In genomic region chr2:200324362-200324761, GRCh38 we compare ENCODE assay signal across 14 cellular contexts. TPM values are rescaled to one million over a fixed set of nuclear protein-coding genes. Genes with fewer than 3 reads are reported as not detected.
DNase-seq lines count a peak whose midpoint lies in the region; ATAC-seq, FAIRE-seq and TF ChIP-seq lines count a peak whose summit lies in the region.
"Had no signal": no experiment of that assay in that cellular context is flagged by ENCODE, and none has a peak within 500 bp of the region (broad histone marks: within the 10 kb centered on the region; RNA-seq: fewer than 3 reads in every experiment).

No MANE protein-coding gene starts in this region.

- no peak for TF ChIP-seq POLR2A in H1 (IDR thresholded peaks at IDR 0.05; ENCODE audit: control extremely low read depth in 1 of 2, low read depth in 2 of 2, low read length in 2 of 2)

- no peak for TF ChIP-seq EP300 in H1 (IDR thresholded peaks at IDR 0.05; ENCODE audit: borderline replicate concordance in 1 of 2, low read depth in 2 of 2, low read length in 2 of 2)

- no peak overlapping the region for H3K4me3 ChIP-seq in right cardiac atrium (ENCODE audit: low read length)
- no peak overlapping the region for H3K4me3 ChIP-seq in H1 (ENCODE audit: extremely low read depth in 1 of 4, insufficient read depth in 2 of 4, low read depth in 3 of 4, low read length in 4 of 4)
- peak overlapping the region; percentile 15; the same call in 1 of the 2 replicates for H3K4me3 ChIP-seq in iPS-20b (ENCODE audit: low read length)
- H3K4me3 ChIP-seq: BLaER1 treated with 17β-estradiol and CSF1 and Interleukin-3, amounts not matched to agents 10 nM and 100 nM had no signal

- peak overlapping the region in 1 of 2 experiments; percentile 49; a peak in 2 of 4 replicates for H3K4me2 ChIP-seq in H1 (ENCODE audit: insufficient read depth in 1 of 2, low read depth in 2 of 2, low read length in 2 of 2)
- H3K4me2 ChIP-seq: BLaER1 treated with 17β-estradiol and CSF1 and Interleukin-3, amounts not matched to agents 10 nM and 100 nM had no signal

- no peaks in the 10 kb centered on the region for H3K23me2 ChIP-seq in H1 (ENCODE audit: low read depth, low read length)

- no peak overlapping the region for H3K23ac ChIP-seq in H1 (ENCODE audit: insufficient read length)

- H3K36me3 ChIP-seq in H1 (ENCODE audit: control insufficient read depth in 2 of 4, insufficient read depth in 4 of 4, low read length in 3 of 4) (peaks cover 0 to 3% (median 1%) of the 10 kb centered on the region in 4 experiments; a peak in 2 of 8 replicates), iPS-20b (ENCODE audit: insufficient read depth, low read depth, low read length) (no peaks in the 10 kb centered on the region)
- H3K36me3 ChIP-seq: BLaER1 treated with 17β-estradiol and CSF1 and Interleukin-3, amounts not matched to agents 10 nM and 100 nM had no signal

- H2BK15ac ChIP-seq in H1 (ENCODE audit: low read length), result no peak overlapping the region

- H2AK5ac ChIP-seq in H1 (ENCODE audit: low read depth, low read length), result no peak overlapping the region

- peak overlapping the region; percentile 29; the same call in 1 of the 2 replicates for H2BK20ac ChIP-seq in H1 (ENCODE audit: low read length)

- DNase-seq in right cardiac atrium (no peak), Right ventricle myocardium superior (no peak), H1 (ENCODE audit: low read depth in 1 of 2, low spot score in 2 of 2) (no peak), progenitor cell of endocrine pancreas (ENCODE audit: low spot score, unreplicated experiment) (no peak), NCI-H446 (lab: John Stamatoyannopoulos, UW) (no peak)
- DNase-seq in activated CD4-positive, CD25-positive, alpha-beta regulatory T cell treated with anti-CD3 and anti-CD28 coated beads, Interleukin-2, amount 50 U/mL, for 72 hours, result no peak
- DNase-seq: 8988T; CD4-positive, CD25-positive, alpha-beta regulatory T cell; DMS53; GF-D8; H7 had no signal

- TF ChIP-seq RAD21 in H1 (IDR thresholded peaks at IDR 0.05 in 1 of 2, conservative IDR thresholded peaks at IDR 0.05 in 1 of 2; ENCODE audit: low read depth in 2 of 2, low read length in 2 of 2), result no peak

- ATAC-seq in right cardiac atrium, result no peak
- no peak for ATAC-seq in Right ventricle myocardium superior (ENCODE audit: poor library complexity)
- ATAC-seq in GM18907 (IDR thresholded peaks at IDR 0.05; ENCODE audit: unreplicated experiment), result no peak

- peaks cover 4% of the 10 kb centered on the region; the same call in 1 of the 2 replicates for H3K79me1 ChIP-seq in H1 (ENCODE audit: low read depth, low read length)

- CTCF ChIA-PET in H1 (lab: Charles Lee; ENCODE audit: partially characterized antibody), result interaction anchor here (0.9 to 1.6 kb wide), 4 partner anchors 11 to 104 kb away, joined by 3 to 6 read pairs (median 4); no protein-coding TSS in a partner anchor

- H3K4me1 Mint-ChIP-seq in progenitor cell of endocrine pancreas (ENCODE audit: low read depth), result peaks cover 37% of the 10 kb centered on the region

- POLR2A ChIA-PET in H1 (lab: Charles Lee; ENCODE audit: partially characterized antibody), result interaction anchor here (1.4 to 1.5 kb wide), 2 partner anchors 11 to 13 kb away, joined by 4 read pairs; no protein-coding TSS in a partner anchor

- peaks cover 2% of the 10 kb centered on the region for H3K36me3 Mint-ChIP-seq in progenitor cell of endocrine pancreas (ENCODE audit: insufficient read depth)
- H3K36me3 Mint-ChIP-seq: CD4-positive, CD25-positive, alpha-beta regulatory T cell had no signal

- H3K27ac ChIP-seq in right cardiac atrium (ENCODE audit: low read length) (peak overlapping the region; percentile 13), H1 (ENCODE audit: low read depth, low read length) (no peak overlapping the region), iPS-20b (ENCODE audit: low read length) (no peak overlapping the region)
- H3K27ac ChIP-seq: BLaER1 treated with 17β-estradiol and CSF1 and Interleukin-3, amounts not matched to agents 10 nM and 100 nM had no signal

- H3K9me3 ChIP-seq in right cardiac atrium (ENCODE audit: control insufficient read depth, low read length), result no peaks in the 10 kb centered on the region
- no peaks in the 10 kb centered on the region for H3K9me3 ChIP-seq in H1 (ENCODE audit: insufficient read depth in 2 of 2, low read depth in 1 of 2, low read length in 1 of 2)
- H3K9me3 ChIP-seq in iPS-20b (ENCODE audit: insufficient read depth, low read depth, low read length), result no peaks in the 10 kb centered on the region
- H3K9me3 ChIP-seq: BLaER1 treated with 17β-estradiol and CSF1 and Interleukin-3, amounts not matched to agents 10 nM and 100 nM had no signal

- H3K9me3 Mint-ChIP-seq in progenitor cell of endocrine pancreas (ENCODE audit: low read depth), result no peaks in the 10 kb centered on the region
- H3K9me3 Mint-ChIP-seq: CD4-positive, CD25-positive, alpha-beta regulatory T cell had no signal

- no peak overlapping the region for H2BK120ac ChIP-seq in H1 (replicated peaks; ENCODE audit: low read depth, low read length)

- H2BK12ac ChIP-seq in H1 (ENCODE audit: low read depth, low read length), result no peak overlapping the region

- H4K8ac ChIP-seq in H1 (ENCODE audit: extremely low read depth, insufficient read depth, low read length), result no peak overlapping the region

- H3K27me3 ChIP-seq in right cardiac atrium (ENCODE audit: control insufficient read depth, insufficient read depth) (no peaks in the 10 kb centered on the region), H1 (replicated peaks in 1 of 4; ENCODE audit: control insufficient read depth in 3 of 4, extremely low read depth in 1 of 4, insufficient read depth in 3 of 4, low read length in 3 of 4) (no peaks in the 10 kb centered on the region), iPS-20b (ENCODE audit: insufficient read depth, low read length) (no peaks in the 10 kb centered on the region)
- H3K27me3 ChIP-seq: BLaER1 treated with 17β-estradiol and CSF1 and Interleukin-3, amounts not matched to agents 10 nM and 100 nM had no signal

- 69% methylated on average over 1 of the region's 1 CpG for WGBS in right cardiac atrium
- WGBS in H1 (ENCODE audit: extremely low coverage in 1 of 2, insufficient coverage in 1 of 2, insufficient read length in 1 of 2, insufficient replicate concordance in 2 of 2, low coverage in 1 of 2, low lambda C conversion rate in 2 of 2, missing lambda C conversion rate in 1 of 2), 2 experiments, result 67% methylated on average over 1 of the region's 1 CpG; no CpG with 5 or more reads in 1 of the 2 experiments

- peaks cover 13 to 100% of the 10 kb centered on the region in 2 experiments; a peak in 3 of 4 replicates for H3K79me2 ChIP-seq in H1 (ENCODE audit: control insufficient read depth in 1 of 2, insufficient read depth in 2 of 2, low read length in 2 of 2)

- H4K91ac ChIP-seq in H1 (replicated peaks; ENCODE audit: insufficient read length, low read length), result no peak overlapping the region

- H3K4me1 ChIP-seq in right cardiac atrium (ENCODE audit: control insufficient read depth, insufficient read depth, low read length) (peaks cover 8% of the 10 kb centered on the region), H1 (replicated peaks in 1 of 4; ENCODE audit: control insufficient read depth in 3 of 4, insufficient read depth in 4 of 4, low read length in 3 of 4) (peaks cover 0 to 24% (median 23%) of the 10 kb centered on the region in 4 experiments; a peak in 6 of 7 replicates), iPS-20b (ENCODE audit: insufficient read depth, low read length) (peaks cover 45% of the 10 kb centered on the region)

- no peak overlapping the region for H4K5ac ChIP-seq in H1 (ENCODE audit: insufficient read length, low read depth, low read length)

- no peak overlapping the region for H3K14ac ChIP-seq in H1 (ENCODE audit: insufficient read length)

- H3K18ac ChIP-seq in H1 (ENCODE audit: extremely low read depth, low read length), result no peak overlapping the region

- no peak overlapping the region for H3K4ac ChIP-seq in H1 (replicated peaks; ENCODE audit: insufficient read length, low read depth, low read length)

- peak overlapping the region; percentile 46 for H3K27ac Mint-ChIP-seq in progenitor cell of endocrine pancreas
- H3K27ac Mint-ChIP-seq: CD4-positive, CD25-positive, alpha-beta regulatory T cell had no signal

- no peak overlapping the region for H3K4me3 Mint-ChIP-seq in progenitor cell of endocrine pancreas (ENCODE audit: low read depth)
- H3K4me3 Mint-ChIP-seq: CD4-positive, CD25-positive, alpha-beta regulatory T cell had no signal

- H2AFZ ChIP-seq in H1 (ENCODE audit: low read length), result no peak overlapping the region

- H4K20me1 ChIP-seq in H1 (replicated peaks in 1 of 2; ENCODE audit: control insufficient read depth in 1 of 2, insufficient read depth in 2 of 2, low read length in 2 of 2), result peaks cover 2 to 7% of the 10 kb centered on the region in 2 experiments

- no peak for FAIRE-seq in H1 (lab: Jason Lieb, UNC)

- no peak for TF ChIP-seq CTCF in H1 (IDR thresholded peaks at IDR 0.05; ENCODE audit: control extremely low read depth in 1 of 3, insufficient read depth in 1 of 3, low read depth in 1 of 3, low read length in 3 of 3)
- TF ChIP-seq CTCF in progenitor cell of endocrine pancreas (IDR thresholded peaks at IDR 0.05; ENCODE audit: unreplicated experiment), result no peak

- no peak overlapping the region for H3K9ac ChIP-seq in H1 (replicated peaks in 1 of 4; ENCODE audit: extremely low read depth in 1 of 4, low read depth in 3 of 4, low read length in 3 of 4)
- peak overlapping the region; percentile 3; the same call in 1 of the 2 replicates for H3K9ac ChIP-seq in iPS-20b (ENCODE audit: low read depth, low read length)
- H3K9ac ChIP-seq: BLaER1 treated with 17β-estradiol and CSF1 and Interleukin-3, amounts not matched to agents 10 nM and 100 nM had no signal

- intact Hi-C loops in right cardiac atrium (cut with DNase I) (no loop called here), Right ventricle myocardium superior (cut with DNase I) (no loop called here)

- no peaks in the 10 kb centered on the region for H3K27me3 Mint-ChIP-seq in progenitor cell of endocrine pancreas
- H3K27me3 Mint-ChIP-seq: CD4-positive, CD25-positive, alpha-beta regulatory T cell had no signal

- no peak overlapping the region for H3K56ac ChIP-seq in H1 (replicated peaks; ENCODE audit: insufficient read length, low read depth, low read length)

- H2BK5ac ChIP-seq in H1 (ENCODE audit: low read depth, low read length), result 0 out of 2 replicates have a peak overlapping the region, but pooled peaks have one; percentile 10

RNA-seq across cellular contexts. Expression of gene SPATS2L, which starts 17.9 kb away (rescaled TPM):
- total RNA-seq in right cardiac atrium (100 to 1,000 TPM; 115 to 147 (median 124) TPM), Right ventricle myocardium superior (71.1 TPM), progenitor cell of endocrine pancreas (110 and 121 TPM in 2 replicates)
- polyA plus RNA-seq in right cardiac atrium (90.6 TPM), H1 (2011; rRNA removed) (55.3 and 67.3 TPM in 2 replicates)
- 177 and 189 TPM in 2 replicates for total RNA-seq in H1 (2021; fragmentation: NEBNext Ultra II Directional; extraction: Animal tissue kit (Norgen Biotek cat#: 25700))
- 93.6 TPM for polyA plus RNA-seq in H1 (2011; cell fraction: cytosol; rRNA removed)
- 196 TPM for polyA plus RNA-seq in H1 (2011; cell fraction: nucleus; rRNA removed)
- polyA plus RNA-seq in H1 (2012, experiment 1 of 2), result 106 to 126 TPM (median 119 TPM) in 4 replicates
- polyA plus RNA-seq in H1 (2012, experiment 2 of 2), result 30.9 TPM
- polyA plus RNA-seq in H1 (2013, experiment 1 of 2), result 376 TPM
- 381 TPM for polyA plus RNA-seq in H1 (2013, experiment 2 of 2)
- polyA minus RNA-seq in H1 (2011; rRNA and poly(A)+ RNA removed), result 116 and 136 TPM in 2 replicates
- polyA minus RNA-seq in H1 (2011; cell fraction: cytosol; rRNA and poly(A)+ RNA removed), result 78.2 TPM
- polyA minus RNA-seq in H1 (2011; cell fraction: nucleus; rRNA and poly(A)+ RNA removed), result 202 TPM
